ENCODE assay signal across 8 cellular contexts in the genomic region with DNA sequence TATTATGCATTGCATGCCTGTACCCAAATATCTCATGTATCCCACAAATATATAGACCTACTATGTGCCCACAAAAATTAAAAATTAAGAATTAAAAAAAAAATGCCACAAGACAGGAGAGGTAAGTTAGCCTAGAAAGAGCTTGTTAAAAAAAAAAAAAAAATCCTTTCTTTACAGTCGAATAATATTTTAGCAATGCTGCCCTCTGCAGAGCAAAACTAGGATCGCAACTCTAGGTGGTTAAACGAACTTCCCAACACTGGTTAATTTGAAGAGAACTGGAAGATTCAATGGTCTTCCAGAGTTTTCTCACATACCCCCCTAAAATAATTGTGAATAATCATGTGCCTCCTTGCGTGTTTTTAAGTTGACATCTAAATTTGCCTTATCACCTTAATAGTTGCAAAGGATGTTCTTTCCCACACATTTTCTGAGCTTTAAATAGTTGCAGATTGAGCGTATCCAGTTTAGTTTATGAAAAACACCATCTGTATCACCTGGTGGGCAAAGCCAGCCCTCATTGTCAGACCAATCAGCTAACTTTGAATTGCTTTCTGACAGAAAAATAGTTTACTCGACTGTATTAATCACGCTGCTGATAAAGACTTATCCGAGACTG. TPM values are rescaled to one million over a fixed set of nuclear protein-coding genes. Genes with fewer than 3 reads are reported as not detected.
DNase-seq lines count a peak whose midpoint lies in the region; ATAC-seq and TF ChIP-seq lines count a peak whose summit lies in the region.

No MANE protein-coding gene starts in this region.

- peaks cover 3 to 6% of the 10 kb centered on the region in 2 experiments for H3K4me1 Mint-ChIP-seq in H9
- peaks cover 8% of the 10 kb centered on the region for H3K4me1 Mint-ChIP-seq in nephron

- no peak overlapping the region for H2AK5ac ChIP-seq in H9 (ENCODE audit: insufficient read length, low read length)

- no peak overlapping the region for H3T11ph ChIP-seq in H9 (ENCODE audit: low read length)

- WGBS in H9 (ENCODE audit: extremely low coverage, insufficient read length, low lambda C conversion rate) = no CpG with 5 or more reads among the region's 8 CpGs
- WGBS in esophagus muscularis mucosa = 41% methylated on average over 8 of the region's 8 CpGs

- H2BK20ac ChIP-seq in H9 (ENCODE audit: low read depth, low read length, poor library complexity, severe bottlenecking) = no peak overlapping the region

- no peaks in the 10 kb centered on the region for H3K27me3 ChIP-seq in H9 (ENCODE audit: insufficient read depth, low read length)
- no peaks in the 10 kb centered on the region for H3K27me3 ChIP-seq in esophagus muscularis mucosa

- no peak overlapping the region for H4K5ac ChIP-seq in H9 (ENCODE audit: insufficient read length, low read depth, low read length)

- no peak overlapping the region for H2BK15ac ChIP-seq in H9 (ENCODE audit: low read depth, low read length)

- H3K18ac ChIP-seq in H9 (ENCODE audit: insufficient read length, low read depth, low read length) = no peak overlapping the region

- H3K56ac ChIP-seq in H9 (ENCODE audit: insufficient read length, low read depth, low read length) = no peak overlapping the region

- no peak overlapping the region for H3K9ac ChIP-seq in H9 (ENCODE audit: extremely low read depth, insufficient read length, low read length)

- no peak overlapping the region for H2BK120ac ChIP-seq in H9 (ENCODE audit: low read depth, low read length, poor library complexity, severe bottlenecking)

- H3K4me1 ChIP-seq in H9 (ENCODE audit: insufficient read depth, low read length) = no peaks in the 10 kb centered on the region
- peaks cover 17 to 31% (median 23%) of the 10 kb centered on the region in 4 donors for H3K4me1 ChIP-seq in esophagus muscularis mucosa

- H2BK12ac ChIP-seq in H9 (ENCODE audit: insufficient read length, low read depth, low read length) = no peak overlapping the region

- H3K9me3 Mint-ChIP-seq in H9 (no peaks in the 10 kb centered on the region), nephron (no peaks in the 10 kb centered on the region)

- ATAC-seq in GM18858 (IDR thresholded peaks at IDR 0.05; ENCODE audit: unreplicated experiment) = no peak

- H3K4me3 Mint-ChIP-seq in H9 = no peak overlapping the region
- H3K4me3 Mint-ChIP-seq in nephron = no peak overlapping the region

- intact Hi-C loops in esophagus muscularis mucosa (cut with DNase I) = loop anchor here (5.0 to 10.0 kb wide), 4 partner anchors 168 to 455 kb away; a partner anchor contains a TSS

- H3K36me3 Mint-ChIP-seq in H9 (ENCODE audit: insufficient read depth in 1 of 3, low read depth in 3 of 3) = no peaks in the 10 kb centered on the region
- H3K36me3 Mint-ChIP-seq in nephron (ENCODE audit: low read depth) = no peaks in the 10 kb centered on the region

- no peak overlapping the region for H3K23ac ChIP-seq in H9 (ENCODE audit: insufficient read length, low read depth, low read length)

- H2AFZ ChIP-seq in H9 (ENCODE audit: low read length) = no peak overlapping the region

- no peak overlapping the region for H4K91ac ChIP-seq in H9 (ENCODE audit: insufficient read length, low read depth, low read length)

- TF ChIP-seq CTCF in AG09319 (IDR thresholded peaks at IDR 0.05; ENCODE audit: low read depth, low read length) (peak; percentile 66), H9 (conservative IDR thresholded peaks at IDR 0.05) (peak; percentile 79), esophagus muscularis mucosa (IDR thresholded peaks at IDR 0.05) (peak; percentile 78 to 84 (median 80)), nephron (IDR thresholded peaks at IDR 0.05; ENCODE audit: unreplicated experiment in 3 of 3) (peak; percentile 76 to 81 (median 77))

- H3K27ac ChIP-seq in H9 (ENCODE audit: insufficient read length, low read depth, low read length) (no peak overlapping the region), esophagus muscularis mucosa (replicated peaks in 1 of 4) (no peak overlapping the region)

- no peak overlapping the region for H3K4ac ChIP-seq in H9 (ENCODE audit: low read depth, low read length)

- no peak overlapping the region for H3K14ac ChIP-seq in H9 (ENCODE audit: insufficient read depth, low read length)

- no peak overlapping the region for H4K8ac ChIP-seq in H9 (replicated peaks; ENCODE audit: insufficient read length, low read depth, low read length)

- DNase-seq in AG09319 (ENCODE audit: extremely low read depth, low read depth) (peak; percentile 35), H9 (no peak), NOMO-1 treated with DMSO at 0.1 percent for 48 hours (lab: John Stamatoyannopoulos, UW; ENCODE audit: unreplicated experiment) (peak; percentile 63), esophagus muscularis mucosa (ENCODE audit: extremely low spot score) (peak; percentile 93), superior temporal gyrus (ENCODE audit: extremely low spot score) (peak; percentile 96)
- peak; percentile 75 for DNase-seq in activated CD8-positive, alpha-beta memory T cell treated with anti-CD3 and anti-CD28 coated beads, Interleukin-2, amount 50 U/mL, for 48 hours

- H3K4me2 ChIP-seq in H9 (ENCODE audit: insufficient read depth, insufficient read length, low read length) = no peak overlapping the region

- no peaks in the 10 kb centered on the region for H4K20me1 ChIP-seq in H9 (ENCODE audit: control insufficient read depth, insufficient read depth, insufficient read length)

- H3K36me3 ChIP-seq in esophagus muscularis mucosa = no peaks in the 10 kb centered on the region

- H3K27ac Mint-ChIP-seq in H9 (no peak overlapping the region), nephron (peak overlapping the region in 2 of 3 experiments; percentile 40 to 69)

- no peaks in the 10 kb centered on the region for H3K79me1 ChIP-seq in H9 (ENCODE audit: insufficient read depth, low read depth, low read length, poor library complexity, severe bottlenecking)

- H3K9me3 ChIP-seq in H9 (ENCODE audit: control insufficient read depth, low read depth, low read length) = no peaks in the 10 kb centered on the region
- no peaks in the 10 kb centered on the region for H3K9me3 ChIP-seq in esophagus muscularis mucosa

- TF ChIP-seq EP300 in esophagus muscularis mucosa (IDR thresholded peaks at IDR 0.05) = no peak

- H3K23me2 ChIP-seq in H9 (ENCODE audit: insufficient read length, low read depth, low read length, poor library complexity, severe bottlenecking) = no peaks in the 10 kb centered on the region

- H3K4me3 ChIP-seq in esophagus muscularis mucosa = no peak overlapping the region

- no peaks in the 10 kb centered on the region for H3K79me2 ChIP-seq in H9 (ENCODE audit: insufficient read depth, low read length)

- H3K27me3 Mint-ChIP-seq in H9 (ENCODE audit: low read depth) (no peaks in the 10 kb centered on the region), nephron (ENCODE audit: low read depth) (no peaks in the 10 kb centered on the region)

- no peak overlapping the region for H2BK5ac ChIP-seq in H9 (ENCODE audit: insufficient read length, low read length)

- TF ChIP-seq POLR2A in esophagus muscularis mucosa (IDR thresholded peaks at IDR 0.05; ENCODE audit: low read depth) = no peak

RNA-seq across cellular contexts. Expression of a gene that starts 47.4 kb away (rescaled TPM):
- 11.5 and 11.7 TPM in 2 replicates for total RNA-seq in H9 (2021)
- 10 to 100 TPM; 10.1 to 14.5 (median 11.0) TPM for total RNA-seq in esophagus muscularis mucosa

Comparison
In these comparisons a context has a peak if more than half of its experiments do, and no peak if none do; other contexts are left out.
1. H3K27ac Mint-ChIP-seq: peak in nephron (2 of 3); none in H9 (0 of 3).
2. Peak in every context shown above with its lines, with median percentiles within 50 percentile points of each other: CTCF ChIP-seq.